ENCODE assay signal across 11 cellular contexts in the genomic region with DNA sequence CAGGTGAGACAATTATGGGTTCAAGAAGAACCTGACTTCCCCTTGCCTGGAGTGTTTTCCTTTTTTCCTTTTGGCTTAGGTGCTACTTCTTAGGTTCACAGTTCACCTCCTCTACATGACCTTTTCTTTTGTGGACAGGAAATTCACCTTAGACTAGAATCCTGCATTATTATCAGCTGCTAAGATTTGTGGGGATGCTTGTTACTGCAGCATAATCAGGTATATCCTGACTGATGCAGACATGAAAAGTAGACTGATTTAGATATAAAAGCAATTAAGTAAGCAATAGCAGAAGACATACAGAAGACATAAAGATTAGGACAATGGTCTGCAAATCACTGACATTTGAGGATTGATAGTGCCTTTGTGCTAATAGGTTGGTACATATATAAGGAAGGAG.
"Had no signal": no experiment of that assay in that cellular context is flagged by ENCODE, and none has a peak within 500 bp of the region (broad histone marks: within the 10 kb centered on the region; RNA-seq: fewer than 3 reads in every experiment).

No MANE protein-coding gene starts in this region.

- ATAC-seq: GM23338, HCT116 had no signal

- H2AFZ ChIP-seq: GM23248, GM23338 had no signal

- H3K4me2 ChIP-seq: GM23338 had no signal

- H3K4me3 ChIP-seq: GM23248, GM23338, HAP-1 had no signal

- FAIRE-seq: H1, H54 had no signal

- H3K9me3 ChIP-seq: HAP-1 had no signal

- H3K9ac ChIP-seq: GM23248 had no signal

- DNase-seq: GM23248, GOT3, H7, H9, HCEC 1CT, HFFc6 had no signal

- H3K27ac ChIP-seq: GM23248 had no signal

- H3K4me1 ChIP-seq: HAP-1 had no signal

- H3K36me3 ChIP-seq: HAP-1 had no signal
